1 cellular context compared by ENCODE assay signal in genomic region chr2:149617476-149617875, GRCh38.
TF ChIP-seq lines count a peak whose summit lies in the region.

No MANE protein-coding gene starts in this region.

TF ChIP-seq in GM23338, 12 proteins besides CTCF, POLR2A, EP300 and RAD21 (continued from another document):
- TF ChIP-seq ZNF462 (CRISPR knock-in tag; IDR thresholded peaks at IDR 0.05) (no peak), ETS1 (IDR thresholded peaks at IDR 0.05) (no peak), EZH2phosphoT487 (IDR thresholded peaks at IDR 0.05; ENCODE audit: unreplicated experiment) (no peak), POLR2AphosphoS5 (IDR thresholded peaks at IDR 0.05; ENCODE audit: low read depth) (no peak), ZNF331 (CRISPR knock-in tag; IDR thresholded peaks at IDR 0.05; ENCODE audit: low read depth) (no peak), STAT1 (IDR thresholded peaks at IDR 0.05; ENCODE audit: unreplicated experiment) (no peak)
TF ChIP-seq in GM23338: peak in this region for 0.
